In the genomic region with DNA sequence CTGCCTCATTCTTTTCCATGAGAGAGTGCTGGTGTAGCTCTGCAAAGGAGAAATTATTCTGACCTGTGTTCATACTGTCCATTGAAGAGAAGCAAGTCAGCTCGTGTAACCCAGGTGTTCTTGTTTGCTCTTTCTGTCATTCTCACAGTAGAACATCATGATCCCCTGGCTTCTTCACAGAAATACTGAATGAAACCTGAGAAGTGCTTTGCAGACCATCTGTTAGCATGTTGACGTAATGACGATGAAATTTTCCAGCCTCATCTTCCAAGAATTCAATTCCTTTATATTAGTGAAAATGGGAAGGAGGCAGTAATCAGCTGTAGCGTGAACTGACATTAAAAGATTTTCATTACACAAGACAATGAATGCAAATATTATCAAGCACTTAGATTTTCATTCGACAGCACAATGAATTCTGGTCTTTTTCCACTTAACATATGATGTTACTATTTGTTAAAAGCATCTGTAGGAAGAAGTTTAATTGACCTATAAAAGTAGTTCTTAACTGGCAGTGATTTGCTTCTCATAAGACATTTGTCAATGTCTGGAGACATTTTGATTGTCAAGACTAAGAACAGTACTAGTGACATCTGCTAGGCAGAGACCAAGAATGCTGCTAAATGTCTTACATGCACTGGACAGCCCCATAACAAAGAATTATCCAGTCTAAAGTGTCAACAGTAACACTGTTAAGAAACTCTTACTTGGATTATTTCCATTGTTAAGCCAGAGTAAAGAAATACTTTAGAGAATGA, we compare ENCODE assay signal across 12 cellular contexts.
DNase-seq lines count a peak whose midpoint lies in the region; ATAC-seq and TF ChIP-seq lines count a peak whose summit lies in the region.
"Had no signal": no experiment of that assay in that cellular context is flagged by ENCODE, and none has a peak within 500 bp of the region (broad histone marks: within the 10 kb centered on the region; RNA-seq: fewer than 3 reads in every experiment).

No MANE protein-coding gene starts in this region.

- H3K27me3 ChIP-seq in prostate gland (replicated peaks; ENCODE audit: insufficient read depth) (no peaks in the 10 kb centered on the region), testis (no peaks in the 10 kb centered on the region)
- H3K27me3 ChIP-seq: esophagus muscularis mucosa, vagina had no signal

- intact Hi-C loops in prostate gland (cut with DNase I) = no loop called here
- intact Hi-C loops in testis (cut with DNase I; ENCODE audit: low total_unique reads) = no loop called here
- intact Hi-C loops in head of caudate nucleus (cut with DNase I) = loop anchor here (10.0 kb wide), 1 partner anchor 1392 kb away; no protein-coding TSS in a partner anchor

- H3K4me3 ChIP-seq in prostate gland (no peak overlapping the region), testis (no peak overlapping the region)
- H3K4me3 ChIP-seq: esophagus muscularis mucosa, lower lobe of right lung, vagina had no signal

- H3K27ac ChIP-seq in prostate gland = no peak overlapping the region
- H3K27ac ChIP-seq in testis = no peak overlapping the region
- H3K27ac ChIP-seq: esophagus muscularis mucosa, lower lobe of right lung, vagina had no signal

- WGBS in prostate gland = 20% methylated on average over 5 of the region's 5 CpGs
- 78 to 81% methylated on average over 5 of the region's 5 CpGs for WGBS in testis, 2 donors

- ATAC-seq in GM18868 (IDR thresholded peaks at IDR 0.05; ENCODE audit: unreplicated experiment) = peak; percentile 27
- ATAC-seq in omental fat pad (ENCODE audit: low FRiP score) = no peak

- H3K9me3 ChIP-seq in prostate gland (no peaks in the 10 kb centered on the region), testis (no peaks in the 10 kb centered on the region)
- H3K9me3 ChIP-seq: esophagus muscularis mucosa, lower lobe of right lung, vagina had no signal

- TF ChIP-seq CTCF in prostate gland (IDR thresholded peaks at IDR 0.05) (no peak), testis (IDR thresholded peaks at IDR 0.05) (no peak), omental fat pad (IDR thresholded peaks at IDR 0.05) (no peak)

- peak; percentile 66 for DNase-seq in NCI-H2171 (lab: John Stamatoyannopoulos, UW)
- peak; percentile 26 to 92 for DNase-seq in cerebellar nuclear complex (lab: John Stamatoyannopoulos, UW)
- DNase-seq in prostate gland (ENCODE audit: low spot score) = peak; percentile 7
- DNase-seq in testis = no peak
- no peak for DNase-seq in omental fat pad (ENCODE audit: low spot score)
- DNase-seq in head of caudate nucleus = no peak
- DNase-seq: activated CD8-positive, alpha-beta memory T cell treated with anti-CD3 and anti-CD28 coated beads for 24 hours; lower lobe of right lung; T-helper 1 cell had no signal

- H3K4me1 ChIP-seq in prostate gland (replicated peaks) (no peaks in the 10 kb centered on the region), testis (no peaks in the 10 kb centered on the region)
- H3K4me1 ChIP-seq: lower lobe of right lung had no signal

- H3K36me3 ChIP-seq in prostate gland (no peaks in the 10 kb centered on the region), testis (ENCODE audit: low read depth, missing control alignments) (no peaks in the 10 kb centered on the region)
- H3K36me3 ChIP-seq: esophagus muscularis mucosa, lower lobe of right lung, vagina had no signal

- no peak for TF ChIP-seq POLR2A in prostate gland (IDR thresholded peaks at IDR 0.05)
- no peak for TF ChIP-seq POLR2A in testis (IDR thresholded peaks at IDR 0.05)

Comparison
In these comparisons a context has a peak if more than half of its experiments do, and no peak if none do; other contexts are left out.
1. DNase-seq: peak in NCI-H2171 (single experiment), cerebellar nuclear complex (2 of 2) and prostate gland (single experiment); none in testis (single experiment), omental fat pad (single experiment) and head of caudate nucleus (0 of 42).